17 cellular contexts compared by ENCODE assay signal in genomic region chr1:43034778-43035177, GRCh38.
DNase-seq lines count a peak whose midpoint lies in the region; ATAC-seq and TF ChIP-seq lines count a peak whose summit lies in the region.
"Had no signal": no experiment of that assay in that cellular context is flagged by ENCODE, and none has a peak within 500 bp of the region (broad histone marks: within the 10 kb centered on the region; RNA-seq: fewer than 3 reads in every experiment).

No MANE protein-coding gene starts in this region.

- peak overlapping the region; percentile 47 for H3K4me3 Mint-ChIP-seq in T-helper 2 cell treated with Interferon-gamma antibody and Interleukin-4, amounts not matched to agents 5 μg/mL and 100 μg/mL, for 36 hours

- H3K9me3 Mint-ChIP-seq in T-helper 2 cell treated with Interferon-gamma antibody and Interleukin-4, amounts not matched to agents 5 μg/mL and 100 μg/mL, for 36 hours = no peaks in the 10 kb centered on the region

- no peak for ATAC-seq in GM19395 (IDR thresholded peaks at IDR 0.05; ENCODE audit: unreplicated experiment)

- H3K4me1 Mint-ChIP-seq in T-helper 2 cell treated with Interferon-gamma antibody and Interleukin-4, amounts not matched to agents 5 μg/mL and 100 μg/mL, for 36 hours (ENCODE audit: low read depth) = peaks cover 8% of the 10 kb centered on the region

- no peaks in the 10 kb centered on the region for H3K4me1 ChIP-seq in colonic mucosa
- no peaks in the 10 kb centered on the region for H3K4me1 ChIP-seq in parathyroid adenoma
- H3K4me1 ChIP-seq: adrenal gland, HAP-1 had no signal

- H3K4me3 ChIP-seq in colonic mucosa (no peak overlapping the region), parathyroid adenoma (ENCODE audit: low read depth, low read length) (no peak overlapping the region)
- H3K4me3 ChIP-seq: adrenal gland, HAP-1, lung, ovary, SK-N-MC had no signal

- H3K27ac Mint-ChIP-seq in T-helper 2 cell treated with Interferon-gamma antibody and Interleukin-4, amounts not matched to agents 5 μg/mL and 100 μg/mL, for 36 hours = peak overlapping the region; percentile 90

- no peak for TF ChIP-seq CTCF in colonic mucosa (IDR thresholded peaks at IDR 0.05)
- no peak for TF ChIP-seq CTCF in parathyroid adenoma (IDR thresholded peaks at IDR 0.05)

- no peaks in the 10 kb centered on the region for H3K36me3 Mint-ChIP-seq in T-helper 2 cell treated with Interferon-gamma antibody and Interleukin-4, amounts not matched to agents 5 μg/mL and 100 μg/mL, for 36 hours (ENCODE audit: low read depth)

- H3K9ac ChIP-seq in colonic mucosa (ENCODE audit: low read depth in 2 of 2, low read length in 2 of 2) (no peak overlapping the region), parathyroid adenoma (no peak overlapping the region)

- peak; percentile 59 for DNase-seq in activated CD8-positive, alpha-beta memory T cell treated with anti-CD3 and anti-CD28 coated beads for 24 hours
- DNase-seq in activated CD8-positive, alpha-beta memory T cell treated with anti-CD3 and anti-CD28 coated beads, Interleukin-2, amount 50 U/mL, for 4 hours = no peak
- no peak for DNase-seq in T-helper 2 cell treated with Interferon-gamma antibody and Interleukin-4, amounts not matched to agents 5 μg/mL and 100 μg/mL, for 36 hours (ENCODE audit: low spot score)
- DNase-seq in colonic mucosa (no peak), HPDE6-E6E7 (ENCODE audit: extremely low spot score) (no peak), hippocampal formation (lab: John Stamatoyannopoulos, UW) (no peak)
- DNase-seq: activated CD4-positive, CD25-positive, alpha-beta regulatory T cell treated with anti-CD3 and anti-CD28 coated beads, Interleukin-2, amount 50 U/mL, for 72 hours; cortex of kidney; MM.1S; NK-92 treated with Interleukin-12 subunit alpha and Interleukin-12 subunit beta, amount 100 ng/mL, for 24 hours; ovary had no signal

- no peaks in the 10 kb centered on the region for H3K27me3 Mint-ChIP-seq in T-helper 2 cell treated with Interferon-gamma antibody and Interleukin-4, amounts not matched to agents 5 μg/mL and 100 μg/mL, for 36 hours (ENCODE audit: low read depth)

- no peaks in the 10 kb centered on the region for H3K27me3 ChIP-seq in colonic mucosa
- H3K27me3 ChIP-seq in parathyroid adenoma (ENCODE audit: control insufficient read depth, insufficient read depth, low read length) = no peaks in the 10 kb centered on the region
- H3K27me3 ChIP-seq: adrenal gland, ovary had no signal

- no peaks in the 10 kb centered on the region for H3K9me3 ChIP-seq in colonic mucosa
- no peaks in the 10 kb centered on the region for H3K9me3 ChIP-seq in parathyroid adenoma (ENCODE audit: control insufficient read depth, low read length)
- H3K9me3 ChIP-seq: adrenal gland, HAP-1, ovary had no signal

- H2AFZ ChIP-seq in parathyroid adenoma = peak overlapping the region; percentile 13

- H3K4me2 ChIP-seq in parathyroid adenoma (ENCODE audit: low read length) = no peak overlapping the region

- intact Hi-C loops in colonic mucosa (cut with DNase I) = no loop called here

- H3K36me3 ChIP-seq in colonic mucosa = no peaks in the 10 kb centered on the region
- H3K36me3 ChIP-seq in parathyroid adenoma (ENCODE audit: control insufficient read depth, insufficient read depth, low read length) = no peaks in the 10 kb centered on the region
- H3K36me3 ChIP-seq: adrenal gland, HAP-1, ovary had no signal

- no peaks in the 10 kb centered on the region for H3K79me2 ChIP-seq in parathyroid adenoma

- H3K27ac ChIP-seq in colonic mucosa (peak overlapping the region; percentile 17), parathyroid adenoma (no peak overlapping the region)
- H3K27ac ChIP-seq: ovary, SK-N-MC had no signal
